ENCODE assay signal across 10 cellular contexts in the genomic region with DNA sequence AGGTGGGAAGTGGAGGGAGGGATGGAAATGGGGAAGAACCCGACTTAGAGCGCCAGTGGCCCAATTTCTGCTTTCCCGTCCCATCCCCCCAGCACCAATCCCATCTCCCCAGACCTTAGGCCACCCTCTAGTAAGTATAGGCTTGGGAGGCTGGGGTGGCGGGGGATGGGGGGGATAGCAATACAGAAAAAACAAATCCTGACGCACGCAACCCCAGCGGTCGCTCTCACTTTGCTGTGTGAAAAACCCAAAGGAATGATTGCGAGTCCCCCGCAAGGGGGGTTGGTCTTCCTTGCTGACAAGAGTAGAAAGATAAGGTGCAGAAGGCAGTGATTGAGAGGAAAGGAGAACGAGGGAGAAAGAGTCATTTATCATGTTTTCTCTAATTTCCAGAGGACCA. TPM values are rescaled to one million over a fixed set of nuclear protein-coding genes. Genes with fewer than 3 reads are reported as not detected.
A peak's percentile ranks its signal among the peaks of the same experiment; 100 is the strongest.
DNase-seq lines count a peak whose midpoint lies in the region; ATAC-seq, FAIRE-seq and TF ChIP-seq lines count a peak whose summit lies in the region.
"Had no signal": no experiment of that assay in that cellular context is flagged by ENCODE, and none has a peak within 500 bp of the region (broad histone marks: within the 10 kb centered on the region; RNA-seq: fewer than 3 reads in every experiment).

No MANE protein-coding gene starts in this region.

- TF ChIP-seq CTCF in H9 (conservative IDR thresholded peaks at IDR 0.05), result no peak

- no CpG with 5 or more reads among the region's 11 CpGs for WGBS in H9 (ENCODE audit: extremely low coverage, insufficient read length, low lambda C conversion rate)
- 69 to 86% (median 81%) methylated on average over 11 of the region's 11 CpGs for WGBS in small intestine, 3 donors

- H3K79me1 ChIP-seq in H9 (ENCODE audit: insufficient read depth, low read depth, low read length, poor library complexity, severe bottlenecking), result no peaks in the 10 kb centered on the region

- peak; percentile 59 for DNase-seq in H9
- peak; percentile 53 for DNase-seq in SHP77 treated with DMSO at 0.1 percent for 48 hours (lab: John Stamatoyannopoulos, UW)
- DNase-seq in head of caudate nucleus, result peak in 41 of 42 donors; percentile 27 to 78 (median 49)
- peak; percentile 71 for DNase-seq in retina
- no peak for DNase-seq in germinal center (ENCODE audit: low spot score)
- DNase-seq in small intestine, result no peak
- DNase-seq in SKM-1 (lab: John Stamatoyannopoulos, UW; ENCODE audit: unreplicated experiment), result no peak

- H3K4me3 ChIP-seq in small intestine (ENCODE audit: low read depth in 1 of 2, low read length in 2 of 2), result no peak overlapping the region

- no peak overlapping the region for H2BK5ac ChIP-seq in H9 (ENCODE audit: insufficient read length, low read length)

- ATAC-seq in GM19328 (IDR thresholded peaks at IDR 0.05; ENCODE audit: unreplicated experiment), result no peak

- H3K23me2 ChIP-seq in H9 (ENCODE audit: insufficient read length, low read depth, low read length, poor library complexity, severe bottlenecking), result peaks cover 10% of the 10 kb centered on the region

- H3K27me3 ChIP-seq in H9 (ENCODE audit: insufficient read depth, low read length) (peaks cover 4% of the 10 kb centered on the region; the same call in 1 of the 2 replicates), small intestine (ENCODE audit: control insufficient read depth in 2 of 2, insufficient read depth in 2 of 2, low read length in 2 of 2) (no peaks in the 10 kb centered on the region)

- no peak overlapping the region for H3K56ac ChIP-seq in H9 (ENCODE audit: insufficient read length, low read depth, low read length)

- H3K9ac ChIP-seq in H9 (ENCODE audit: extremely low read depth, insufficient read length, low read length), result no peak overlapping the region

- peaks cover 24 to 25% of the 10 kb centered on the region in 2 experiments for H3K4me1 Mint-ChIP-seq in H9

- no peak overlapping the region for H3K14ac ChIP-seq in H9 (ENCODE audit: insufficient read depth, low read length)

- H3K23ac ChIP-seq in H9 (ENCODE audit: insufficient read length, low read depth, low read length), result no peak overlapping the region

- intact Hi-C loops in head of caudate nucleus (cut with DNase I), result loop anchor here (10.0 kb wide), 1 partner anchor 85 kb away; no protein-coding TSS in a partner anchor

- H3K4me2 ChIP-seq in H9 (ENCODE audit: insufficient read depth, insufficient read length, low read length), result peak overlapping the region; percentile 69

- peak overlapping the region; percentile 64 to 80 for H3K4me3 Mint-ChIP-seq in H9

- H2BK20ac ChIP-seq in H9 (ENCODE audit: low read depth, low read length, poor library complexity, severe bottlenecking), result no peak overlapping the region

- no peaks in the 10 kb centered on the region for H3K36me3 ChIP-seq in small intestine (ENCODE audit: control insufficient read depth in 2 of 2, insufficient read depth in 2 of 2, low read length in 2 of 2)
- H3K36me3 ChIP-seq: SJSA1 had no signal

- no peak overlapping the region for H3K18ac ChIP-seq in H9 (ENCODE audit: insufficient read length, low read depth, low read length)

- H3K27ac ChIP-seq in H9 (ENCODE audit: insufficient read length, low read depth, low read length) (no peak overlapping the region), small intestine (ENCODE audit: low read depth in 1 of 2, low read length in 1 of 2) (no peak overlapping the region)
- H3K27ac ChIP-seq: SJSA1 had no signal

- no peak overlapping the region for H2BK12ac ChIP-seq in H9 (ENCODE audit: insufficient read length, low read depth, low read length)

- no peaks in the 10 kb centered on the region; the same call in 1 of the 2 replicates for H3K4me1 ChIP-seq in H9 (ENCODE audit: insufficient read depth, low read length)
- H3K4me1 ChIP-seq in small intestine (ENCODE audit: control insufficient read depth in 2 of 2, insufficient read depth in 1 of 2, low read depth in 1 of 2, low read length in 1 of 2), result peaks cover 0 to 3% of the 10 kb centered on the region in 2 donors

- FAIRE-seq in small intestine (lab: Jason Lieb, UNC), result no peak
- FAIRE-seq: keratinocyte had no signal

- no peak overlapping the region for H2AK5ac ChIP-seq in H9 (ENCODE audit: insufficient read length, low read length)

- H3K27me3 Mint-ChIP-seq in H9 (ENCODE audit: low read depth), result peaks cover 52% of the 10 kb centered on the region

- no peak overlapping the region for H2BK15ac ChIP-seq in H9 (ENCODE audit: low read depth, low read length)

- H3T11ph ChIP-seq in H9 (ENCODE audit: low read length), result no peak overlapping the region

- H3K36me3 Mint-ChIP-seq in H9 (ENCODE audit: insufficient read depth in 1 of 3, low read depth in 3 of 3), result no peaks in the 10 kb centered on the region

- no peak overlapping the region for H4K8ac ChIP-seq in H9 (replicated peaks; ENCODE audit: insufficient read length, low read depth, low read length)

- no peak overlapping the region for H4K91ac ChIP-seq in H9 (ENCODE audit: insufficient read length, low read depth, low read length)

- H4K5ac ChIP-seq in H9 (ENCODE audit: insufficient read length, low read depth, low read length), result no peak overlapping the region

- H3K4ac ChIP-seq in H9 (ENCODE audit: low read depth, low read length), result no peak overlapping the region

- H3K27ac Mint-ChIP-seq in H9, result no peak overlapping the region

- H3K9me3 ChIP-seq in H9 (ENCODE audit: control insufficient read depth, low read depth, low read length) (no peaks in the 10 kb centered on the region), small intestine (ENCODE audit: control insufficient read depth, low read depth) (no peaks in the 10 kb centered on the region)
- H3K9me3 ChIP-seq: SJSA1 had no signal

- H4K20me1 ChIP-seq in H9 (ENCODE audit: control insufficient read depth, insufficient read depth, insufficient read length), result no peaks in the 10 kb centered on the region

- H2AFZ ChIP-seq in H9 (ENCODE audit: low read length), result no peak overlapping the region

- no peaks in the 10 kb centered on the region for H3K9me3 Mint-ChIP-seq in H9

- H2BK120ac ChIP-seq in H9 (ENCODE audit: low read depth, low read length, poor library complexity, severe bottlenecking), result no peak overlapping the region

- no peaks in the 10 kb centered on the region for H3K79me2 ChIP-seq in H9 (ENCODE audit: insufficient read depth, low read length)

RNA-seq across cellular contexts. Expression of a gene that starts 0.9 kb away (rescaled TPM):
- 10.0 and 11.6 TPM in 2 replicates for total RNA-seq in H9 (2021)
- 10 to 100 TPM in 1 of 3 donors, 1 to 10 TPM in 2; 1.1 to 44.5 (median 1.4) TPM for polyA plus RNA-seq in small intestine

RNA-seq across cellular contexts. Expression of a gene that starts 52.2 kb away (rescaled TPM):
- 68.3 and 79.3 TPM in 2 replicates for total RNA-seq in H9 (2021)
- 10 to 100 TPM; 18.6 to 66.5 (median 35.6) TPM for polyA plus RNA-seq in small intestine

Comparison
In these comparisons a context has a peak if more than half of its experiments do, and no peak if none do; other contexts are left out.
1. DNase-seq: peak in H9 (single experiment), SHP77 treated with DMSO at 0.1 percent for 48 hours (single experiment), head of caudate nucleus (41 of 42) and retina (single experiment); none in germinal center (single experiment), small intestine (single experiment) and SKM-1 (single experiment).